13 cellular contexts compared by ENCODE assay signal in the genomic region with DNA sequence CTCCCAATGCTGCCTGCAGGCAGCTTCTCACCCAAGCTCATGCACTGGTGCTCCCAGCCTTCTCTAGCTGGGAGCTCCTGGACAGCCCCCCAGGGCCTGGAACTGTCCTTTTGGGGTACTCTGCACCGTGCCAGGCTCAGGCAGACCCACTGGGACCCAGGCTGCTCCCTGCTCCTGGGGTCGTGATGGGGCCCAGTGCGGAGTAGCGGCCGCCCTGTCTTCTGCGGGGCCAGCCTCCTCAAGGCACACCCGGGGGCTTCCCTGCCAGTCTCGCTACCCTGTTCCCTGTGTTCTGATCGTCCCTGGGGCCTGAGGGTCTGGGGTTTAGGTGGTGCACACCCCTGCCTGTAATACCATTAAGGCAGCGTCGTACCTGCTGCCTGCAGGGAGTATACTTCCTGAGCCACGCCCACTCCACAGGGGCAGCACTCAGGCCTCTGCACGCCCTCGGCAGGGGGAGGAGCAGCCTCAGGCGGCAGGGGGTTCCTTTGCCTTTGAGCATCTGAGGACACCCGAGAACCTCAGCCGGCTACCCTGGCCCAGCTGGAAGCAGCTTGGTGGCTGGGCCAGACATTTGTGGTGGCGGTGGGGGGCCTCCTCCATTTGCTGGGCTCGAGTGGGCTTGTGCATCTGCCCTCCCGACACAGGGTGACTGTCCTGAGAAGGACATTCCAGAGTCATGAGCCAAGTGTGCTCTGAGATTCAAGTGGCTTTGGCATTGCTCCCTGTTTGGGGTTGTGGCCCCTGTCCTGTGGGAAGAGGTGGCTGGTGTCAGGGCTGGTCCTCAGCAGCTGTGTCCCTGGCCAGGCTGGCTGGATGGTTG. TPM values are rescaled to one million over a fixed set of nuclear protein-coding genes. Genes with fewer than 3 reads are reported as not detected.
DNase-seq lines count a peak whose midpoint lies in the region; ATAC-seq, FAIRE-seq and TF ChIP-seq lines count a peak whose summit lies in the region.
"Had no signal": no experiment of that assay in that cellular context is flagged by ENCODE, and none has a peak within 500 bp of the region (broad histone marks: within the 10 kb centered on the region; RNA-seq: fewer than 3 reads in every experiment).

No MANE protein-coding gene starts in this region.

- H3K4me1 Mint-ChIP-seq in activated naive CD8-positive, alpha-beta T cell treated with anti-CD3 and anti-CD28 coated beads, Interleukin-2, amount 50 U/mL, for 24 hours = no peaks in the 10 kb centered on the region

- no peaks in the 10 kb centered on the region for H3K79me2 ChIP-seq in MM.1S (ENCODE audit: low read length)

- H2AFZ ChIP-seq in MM.1S (ENCODE audit: low read length) = no peak overlapping the region

- H3K4me3 Mint-ChIP-seq in activated naive CD8-positive, alpha-beta T cell treated with anti-CD3 and anti-CD28 coated beads, Interleukin-2, amount 50 U/mL, for 24 hours = no peak overlapping the region
- H3K4me3 Mint-ChIP-seq: effector memory CD8-positive, alpha-beta T cell had no signal

- H3K9ac ChIP-seq in SK-N-MC (ENCODE audit: insufficient read length) (no peak overlapping the region), MM.1S (ENCODE audit: low read length) (no peak overlapping the region)

- peaks cover 60% of the 10 kb centered on the region; the same call in 1 of the 2 replicates for H3K36me3 ChIP-seq in SK-N-MC (ENCODE audit: insufficient read depth, low read length)
- H3K36me3 ChIP-seq in MM.1S (replicated peaks; ENCODE audit: insufficient read depth, low read length) = no peaks in the 10 kb centered on the region

- H3K36me3 Mint-ChIP-seq in activated naive CD8-positive, alpha-beta T cell treated with anti-CD3 and anti-CD28 coated beads, Interleukin-2, amount 50 U/mL, for 24 hours (ENCODE audit: low read depth) = peaks cover 8% of the 10 kb centered on the region

- H3K9me3 Mint-ChIP-seq in activated naive CD8-positive, alpha-beta T cell treated with anti-CD3 and anti-CD28 coated beads, Interleukin-2, amount 50 U/mL, for 24 hours = no peaks in the 10 kb centered on the region
- H3K9me3 Mint-ChIP-seq: effector memory CD8-positive, alpha-beta T cell had no signal

- TF ChIP-seq CTCF in MM.1S (IDR thresholded peaks at IDR 0.05; ENCODE audit: low read length) = no peak

- no peak overlapping the region for H3K4me3 ChIP-seq in SK-N-MC
- H3K4me3 ChIP-seq in MM.1S (ENCODE audit: low read length) = no peak overlapping the region

- H3K4me1 ChIP-seq in MM.1S (ENCODE audit: low read length) = no peaks in the 10 kb centered on the region

- no peaks in the 10 kb centered on the region for H3K9me3 ChIP-seq in SK-N-MC (ENCODE audit: low read depth, low read length)
- H3K9me3 ChIP-seq in MM.1S (replicated peaks; ENCODE audit: insufficient read depth, low read length) = no peaks in the 10 kb centered on the region

- H3K9me2 ChIP-seq in MM.1S (replicated peaks; ENCODE audit: insufficient read depth, low read length) = no peaks in the 10 kb centered on the region

- intact Hi-C loops in left ventricle myocardium superior (cut with micrococcal nuclease) = no loop called here

- H3F3A ChIP-seq in MM.1S (ENCODE audit: insufficient read depth, low read length) = no peaks in the 10 kb centered on the region

- ATAC-seq in left ventricle myocardium superior (peak; percentile 64), GM21447 (IDR thresholded peaks at IDR 0.05; ENCODE audit: unreplicated experiment) (no peak), HG03097 (IDR thresholded peaks at IDR 0.05; ENCODE audit: low FRiP score, unreplicated experiment) (no peak)
- no peak for ATAC-seq in activated naive CD8-positive, alpha-beta T cell treated with anti-CD3 and anti-CD28 coated beads, Interleukin-2, amount 50 U/mL, for 24 hours
- ATAC-seq: effector memory CD8-positive, alpha-beta T cell had no signal

- no peaks in the 10 kb centered on the region for H3K27me3 ChIP-seq in MM.1S (replicated peaks; ENCODE audit: insufficient read depth, low read length)

- H3K27ac ChIP-seq in SK-N-MC (peak overlapping the region; percentile 54), MM.1S (ENCODE audit: low read length) (no peak overlapping the region)

- peak; percentile 38 for FAIRE-seq in HTR-8/SVneo (lab: Jason Lieb, UNC)
- FAIRE-seq: GM18507 had no signal

- no peak overlapping the region for H3K4me2 ChIP-seq in MM.1S (ENCODE audit: low read depth, low read length)

- H3K27me3 Mint-ChIP-seq in activated naive CD8-positive, alpha-beta T cell treated with anti-CD3 and anti-CD28 coated beads, Interleukin-2, amount 50 U/mL, for 24 hours = no peaks in the 10 kb centered on the region
- H3K27me3 Mint-ChIP-seq: effector memory CD8-positive, alpha-beta T cell had no signal

- DNase-seq in AG08395 (ENCODE audit: low spot score) (peak; percentile 38), HTR-8/SVneo (ENCODE audit: insufficient read length, low spot score) (no peak), SK-N-MC (ENCODE audit: low read depth, low spot score) (no peak), left ventricle myocardium superior (peak; percentile 79), MM.1S (no peak)
- DNase-seq in activated naive CD8-positive, alpha-beta T cell treated with anti-CD3 and anti-CD28 coated beads, Interleukin-2, amount 50 U/mL, for 24 hours = no peak
- DNase-seq: effector memory CD8-positive, alpha-beta T cell; NCI-H446; occipital lobe; SIG-M5 had no signal

- no peak overlapping the region for H3K27ac Mint-ChIP-seq in activated naive CD8-positive, alpha-beta T cell treated with anti-CD3 and anti-CD28 coated beads, Interleukin-2, amount 50 U/mL, for 24 hours
- H3K27ac Mint-ChIP-seq: effector memory CD8-positive, alpha-beta T cell had no signal

- H4K20me1 ChIP-seq in MM.1S (ENCODE audit: insufficient read depth, low read length) = no peaks in the 10 kb centered on the region

RNA-seq across cellular contexts. Expression of a gene that starts 9.2 kb away (rescaled TPM):
- 1,036 TPM for total RNA-seq in left ventricle myocardium superior

RNA-seq across cellular contexts. Expression of a gene that starts 21.3 kb away (rescaled TPM):
- 59.4 TPM for total RNA-seq in left ventricle myocardium superior

RNA-seq across cellular contexts. Expression of a gene that starts 25.6 kb away (rescaled TPM):
- 5.1 TPM for total RNA-seq in left ventricle myocardium superior

RNA-seq across cellular contexts. Expression of a gene that starts 45.8 kb away (rescaled TPM):
- total RNA-seq in left ventricle myocardium superior = 201 TPM

Comparison
In these comparisons a context has a peak if more than half of its experiments do, and no peak if none do; other contexts are left out.
1. DNase-seq: peak in AG08395 (single experiment) and left ventricle myocardium superior (single experiment); none in HTR-8/SVneo (single experiment), SK-N-MC (single experiment), activated naive CD8-positive, alpha-beta T cell treated with anti-CD3 and anti-CD28 coated beads, Interleukin-2, amount 50 U/mL, for 24 hours (single experiment) and MM.1S (single experiment).